19 cellular contexts compared by ENCODE assay signal in the genomic region with DNA sequence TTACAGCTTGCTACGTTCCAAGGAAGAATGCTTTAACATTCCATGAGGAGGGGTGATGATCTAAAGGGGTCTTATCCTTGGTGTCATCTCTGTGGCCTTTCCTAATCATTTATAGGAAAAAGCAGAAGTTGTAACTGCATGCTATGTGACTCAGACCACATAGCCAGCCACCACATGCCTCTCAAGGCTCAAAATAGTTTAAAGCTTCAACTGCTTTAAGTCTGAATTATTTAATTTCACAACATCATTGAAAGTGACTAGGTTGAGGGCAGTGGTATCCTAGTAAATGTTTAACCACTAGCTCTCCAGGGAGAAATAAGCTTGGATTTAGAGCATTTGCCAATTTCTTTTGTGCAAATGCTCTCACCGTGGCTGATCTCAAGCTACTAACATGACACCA. TPM values are rescaled to one million over a fixed set of nuclear protein-coding genes. Genes with fewer than 3 reads are reported as not detected.
"Had no signal": no experiment of that assay in that cellular context is flagged by ENCODE, and none has a peak within 500 bp of the region (broad histone marks: within the 10 kb centered on the region; RNA-seq: fewer than 3 reads in every experiment).

No MANE protein-coding gene starts in this region.

- ATAC-seq: activated T-cell treated with anti-CD3 and anti-CD28 coated beads, Interleukin-2, amount 50 U/mL, for 4 hours; heart right ventricle; left cardiac atrium; natural killer cell treated with Interleukin-12 subunit alpha and Interleukin-12 subunit beta and Interleukin-15 and Interleukin-18, amount 100 ng/mL, for 72 hours; stimulated activated naive CD8-positive, alpha-beta T cell treated with anti-CD3 and anti-CD28 coated beads, Interleukin-15, amount 100 ng/mL, for 72 hours had no signal

- H3K4me1 ChIP-seq: heart right ventricle, tibial artery had no signal

- H3K9me3 ChIP-seq: tibial artery had no signal

- H3K36me3 ChIP-seq: heart right ventricle, tibial artery had no signal

- DNase-seq: activated CD4-positive, alpha-beta T cell treated with anti-CD3 and anti-CD28 coated beads for 4 hours; activated CD4-positive, alpha-beta T cell treated with anti-CD3 and anti-CD28 coated beads, Interleukin-2, amount 50 U/mL, for 48 hours; activated CD4-positive, CD25-positive, alpha-beta regulatory T cell; activated CD8-positive, alpha-beta memory T cell treated with anti-CD3 and anti-CD28 coated beads, Interleukin-2, amount 50 U/mL, for 48 hours; activated naive CD4-positive, alpha-beta T cell treated with Interleukin-2 at 50 U/mL for 16 hours; activated naive CD8-positive, alpha-beta T cell treated with anti-CD3 and anti-CD28 coated beads for 36 hours; activated T-cell treated with anti-CD3 and anti-CD28 coated beads, Interleukin-2, amount 50 U/mL, for 4 hours; amniotic stem cell; cerebellar nuclear complex; heart right ventricle; islet precursor cell; left cardiac atrium; retina; stimulated activated CD4-positive, alpha-beta T cell treated with anti-CD3 and anti-CD28 coated beads, Interleukin-1b, Interleukin-23, amount 100 ng/mL, for 48 hours; stimulated activated naive CD8-positive, alpha-beta T cell treated with anti-CD3 and anti-CD28 coated beads, Interleukin-15, amount 100 ng/mL, for 72 hours; tibial artery had no signal

- H3K27ac ChIP-seq: coronary artery, epithelial cell of prostate, heart right ventricle, tibial artery had no signal

- H3K4me3 ChIP-seq: coronary artery, heart right ventricle, tibial artery had no signal

RNA-seq across cellular contexts. Expression of a gene that starts 29.7 kb away (rescaled TPM):
- polyA plus RNA-seq: heart right ventricle had no signal
